1 cellular context compared by ENCODE assay signal in genomic region chr20:40682104-40683045, GRCh38.
TF ChIP-seq lines count a peak whose summit lies in the region.

No MANE protein-coding gene starts in this region.

TF ChIP-seq in HepG2, 621 proteins besides CTCF, POLR2A, EP300 and RAD21 (continued from another document and continues in another):
- TF ChIP-seq JUND (CRISPR knock-in tag; IDR thresholded peaks at IDR 0.05) (no peak), HDAC6 (IDR thresholded peaks at IDR 0.05; ENCODE audit: low read depth, low read length) (no peak), MTA3 (CRISPR knock-in tag; IDR thresholded peaks at IDR 0.05) (no peak), IKZF1 (IDR thresholded peaks at IDR 0.05) (no peak), KIAA2018 (CRISPR knock-in tag; IDR thresholded peaks at IDR 0.05; ENCODE audit: borderline replicate concordance) (no peak), GATAD2A (CRISPR knock-in tag; IDR thresholded peaks at IDR 0.05) (0 out of 2 replicates have a peak, but pooled peaks have one; percentile 60), CBX5 (CRISPR knock-in tag; IDR thresholded peaks at IDR 0.05; ENCODE audit: borderline replicate concordance) (0 out of 2 replicates have a peak, but pooled peaks have one; percentile 48), ZNF816 (CRISPR knock-in tag; IDR thresholded peaks at IDR 0.05; ENCODE audit: borderline replicate concordance) (no peak), ZNF841 (CRISPR knock-in tag; IDR thresholded peaks at IDR 0.05; ENCODE audit: borderline replicate concordance) (no peak), ZNF383 (CRISPR knock-in tag; IDR thresholded peaks at IDR 0.05; ENCODE audit: borderline replicate concordance) (no peak), ZNF33A (CRISPR knock-in tag; IDR thresholded peaks at IDR 0.05; ENCODE audit: borderline replicate concordance) (no peak), ZNF124 (CRISPR knock-in tag; IDR thresholded peaks at IDR 0.05) (peak; percentile 77; the same call in 1 of the 2 replicates), ZNF891 (CRISPR knock-in tag; IDR thresholded peaks at IDR 0.05) (no peak; the same call in 1 of the 2 replicates), PRDM10 (CRISPR knock-in tag; IDR thresholded peaks at IDR 0.05; ENCODE audit: low read depth) (0 out of 2 replicates have a peak, but pooled peaks have one; percentile 22), NONO (IDR thresholded peaks at IDR 0.05) (no peak), NONO (CRISPR knock-in tag; conservative IDR thresholded peaks at IDR 0.05) (peak; percentile 68; the same call in 1 of the 2 replicates), ZNF605 (CRISPR knock-in tag; IDR thresholded peaks at IDR 0.05) (peak; percentile 91), GATA4 (IDR thresholded peaks at IDR 0.05; ENCODE audit: borderline replicate concordance, low read depth) (peak; percentile 72; the same call in 1 of the 2 replicates), SMAD1 (CRISPR knock-in tag; IDR thresholded peaks at IDR 0.05; ENCODE audit: borderline replicate concordance, low read depth) (no peak), UBTF (CRISPR knock-in tag; IDR thresholded peaks at IDR 0.05) (no peak), GRHL1 (CRISPR knock-in tag; conservative IDR thresholded peaks at IDR 0.05) (no peak), PHF8 (CRISPR knock-in tag; IDR thresholded peaks at IDR 0.05) (peak; percentile 46; the same call in 1 of the 2 replicates), RFX5 (IDR thresholded peaks at IDR 0.05; ENCODE audit: low read depth, low read length) (no peak), ZNF350 (CRISPR knock-in tag; IDR thresholded peaks at IDR 0.05; ENCODE audit: borderline replicate concordance, low read depth) (0 out of 2 replicates have a peak, but pooled peaks have one; percentile 34), ZZZ3 (CRISPR knock-in tag; IDR thresholded peaks at IDR 0.05; ENCODE audit: borderline replicate concordance) (no peak), FOXK1 (CRISPR knock-in tag; IDR thresholded peaks at IDR 0.05; ENCODE audit: borderline replicate concordance, low read depth) (0 out of 2 replicates have a peak, but pooled peaks have one; percentile 30), ZNF7 (CRISPR knock-in tag; IDR thresholded peaks at IDR 0.05) (0 out of 2 replicates have a peak, but pooled peaks have one; percentile 15), ARID5B (CRISPR knock-in tag; IDR thresholded peaks at IDR 0.05) (peak; percentile 80), TP53 (CRISPR knock-in tag; conservative IDR thresholded peaks at IDR 0.05) (no peak), RAD51 (IDR thresholded peaks at IDR 0.05; ENCODE audit: borderline replicate concordance) (no peak), ZNF205 (CRISPR knock-in tag; IDR thresholded peaks at IDR 0.05) (no peak; the same call in 1 of the 2 replicates)
